Comparison of ENCODE assay signal across 18 cellular contexts in the genomic region with DNA sequence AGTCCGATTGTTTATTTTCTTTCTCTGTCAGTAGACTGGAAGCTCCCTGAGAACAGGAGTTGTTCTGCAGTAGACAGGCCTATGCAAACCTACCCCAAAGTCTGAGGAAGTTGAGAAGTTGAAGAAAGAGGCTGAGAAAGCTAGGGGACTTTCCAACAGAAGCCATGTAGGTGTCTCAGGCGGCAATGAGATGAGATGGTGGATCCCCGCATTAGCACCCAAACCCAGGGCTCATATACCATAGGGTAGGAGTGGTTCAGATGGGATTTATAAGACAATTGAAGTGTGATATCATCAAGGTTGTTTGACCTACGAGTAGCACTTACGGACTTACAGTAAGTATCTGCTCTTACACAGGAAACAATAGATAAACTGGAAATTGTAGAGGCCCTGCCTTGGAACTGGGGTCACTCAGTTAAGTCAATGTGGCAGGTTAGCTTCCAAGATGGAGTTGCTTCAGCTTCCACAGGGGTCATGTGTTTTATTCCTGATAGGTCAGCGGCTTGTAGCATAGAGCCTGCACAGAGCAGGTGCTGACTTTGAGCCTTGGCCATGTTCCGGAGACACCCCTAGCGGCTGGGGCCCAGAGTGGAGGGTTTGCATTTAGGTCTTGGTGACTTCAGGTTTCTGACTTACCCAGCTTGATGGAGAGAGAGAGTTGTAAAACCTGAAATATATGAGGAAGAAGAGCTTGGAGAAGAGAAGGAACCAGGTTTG. TPM values are rescaled to one million over a fixed set of nuclear protein-coding genes. Genes with fewer than 3 reads are reported as not detected.
DNase-seq lines count a peak whose midpoint lies in the region; ATAC-seq and TF ChIP-seq lines count a peak whose summit lies in the region.
"Had no signal": no experiment of that assay in that cellular context is flagged by ENCODE, and none has a peak within 500 bp of the region (broad histone marks: within the 10 kb centered on the region; RNA-seq: fewer than 3 reads in every experiment).

No MANE protein-coding gene starts in this region.

- H3K9me3 Mint-ChIP-seq in activated T-cell treated with anti-CD3 and anti-CD28 coated beads, Interleukin-2, amount 50 U/mL, for 4 hours: no peaks in the 10 kb centered on the region
- H3K9me3 Mint-ChIP-seq in activated B cell treated with CpG ODN at 0.5 μM for 24 hours: peaks cover 4% of the 10 kb centered on the region
- no peaks in the 10 kb centered on the region for H3K9me3 Mint-ChIP-seq in dendritic cell treated with granulocyte-macrophage colony-stimulating factor and Interleukin-4, amounts not matched to agents 40 ng/mL and 50 ng/mL, for 4 days

- H3K27me3 Mint-ChIP-seq in activated T-cell treated with anti-CD3 and anti-CD28 coated beads, Interleukin-2, amount 50 U/mL, for 4 hours (ENCODE audit: low read depth): no peaks in the 10 kb centered on the region
- H3K27me3 Mint-ChIP-seq in activated B cell treated with CpG ODN at 0.5 μM for 24 hours: peaks cover 2% of the 10 kb centered on the region
- H3K27me3 Mint-ChIP-seq in dendritic cell treated with granulocyte-macrophage colony-stimulating factor and Interleukin-4, amounts not matched to agents 40 ng/mL and 50 ng/mL, for 4 days: no peaks in the 10 kb centered on the region

- H3K4me3 Mint-ChIP-seq in activated T-cell treated with anti-CD3 and anti-CD28 coated beads, Interleukin-2, amount 50 U/mL, for 4 hours: peak overlapping the region; percentile 3
- H3K4me3 Mint-ChIP-seq in activated B cell treated with CpG ODN at 0.5 μM for 24 hours: peak overlapping the region; percentile 53
- H3K4me3 Mint-ChIP-seq in dendritic cell treated with granulocyte-macrophage colony-stimulating factor and Interleukin-4, amounts not matched to agents 40 ng/mL and 50 ng/mL, for 4 days: no peak overlapping the region

- CTCF ChIA-PET in activated B cell treated with CpG ODN at 0.5 μM for 24 hours (lab: Charles Lee): interaction anchor here (0.9 to 5.8 kb wide), 3 partner anchors 9 to 34 kb away, joined by 3 to 120 read pairs (median 5); no protein-coding TSS in a partner anchor

- H3K27ac Mint-ChIP-seq in activated B cell treated with CpG ODN at 0.5 μM for 24 hours: peak overlapping the region; percentile 91
- H3K27ac Mint-ChIP-seq in dendritic cell treated with granulocyte-macrophage colony-stimulating factor and Interleukin-4, amounts not matched to agents 40 ng/mL and 50 ng/mL, for 4 days: peak overlapping the region; percentile 53

- TF ChIP-seq CTCF in activated B cell treated with CpG ODN at 0.5 μM for 24 hours (IDR thresholded peaks at IDR 0.05): no peak

- DNase-seq in activated T-cell treated with anti-CD3 and anti-CD28 coated beads, Interleukin-2, amount 50 U/mL, for 4 hours: no peak
- DNase-seq in activated T-cell treated with anti-CD3 and anti-CD28 coated beads, Interleukin-2, amount 50 U/mL, for 1 hour: no peak
- no peak for DNase-seq in activated B cell treated with CpG ODN at 0.5 μM for 24 hours
- DNase-seq in posterior vena cava (ENCODE audit: low spot score): peak; percentile 41
- DNase-seq in stimulated activated CD4-positive, alpha-beta T cell treated with anti-CD3 and anti-CD28 coated beads, Interleukin-12 subunit alpha, Interleukin-12 subunit beta, amount 100 ng/mL, for 4 hours: no peak
- no peak for DNase-seq in hypothalamus (lab: John Stamatoyannopoulos, UW)
- DNase-seq: GOT3; MM.1S; NCI-H146; NCI-H774; ovary; stimulated activated CD4-positive, alpha-beta T cell treated with anti-CD3 and anti-CD28 coated beads, Interleukin-1b, Interleukin-23, amount 100 ng/mL, for 48 hours; uterus had no signal

- intact Hi-C loops in activated B cell treated with CpG ODN at 0.5 μM for 24 hours (cut with micrococcal nuclease) (loop anchor here (10.0 kb wide), 2 partner anchors 523 to 1117 kb away; a partner anchor contains a TSS), posterior vena cava (cut with DNase I) (no loop called here)
- intact Hi-C loops in dendritic cell treated with granulocyte-macrophage colony-stimulating factor and Interleukin-4, amounts not matched to agents 40 ng/mL and 50 ng/mL, for 4 days (cut with micrococcal nuclease): loop anchor here (5.0 kb wide), 1 partner anchor 34 kb away; no protein-coding TSS in a partner anchor

- POLR2A ChIA-PET in activated B cell treated with CpG ODN at 0.5 μM for 24 hours (lab: Charles Lee): interaction anchor here (0.6 to 5.0 kb wide), 4 partner anchors 10 to 23 kb away, joined by 3 to 88 read pairs (median 6); no protein-coding TSS in a partner anchor

- no peak for ATAC-seq in activated T-cell treated with anti-CD3 and anti-CD28 coated beads, Interleukin-2, amount 50 U/mL, for 4 hours
- ATAC-seq in activated B cell treated with CpG ODN at 0.5 μM for 24 hours (ENCODE audit: low read depth) (no peak), HG03460 (IDR thresholded peaks at IDR 0.05; ENCODE audit: unreplicated experiment) (no peak)
- ATAC-seq: esophagus mucosa, left lung, sciatic nerve had no signal

- H3K36me3 Mint-ChIP-seq in activated T-cell treated with anti-CD3 and anti-CD28 coated beads, Interleukin-2, amount 50 U/mL, for 4 hours (ENCODE audit: insufficient read depth): peaks cover 2% of the 10 kb centered on the region
- peaks cover 19% of the 10 kb centered on the region for H3K36me3 Mint-ChIP-seq in activated B cell treated with CpG ODN at 0.5 μM for 24 hours (ENCODE audit: low read depth)
- peaks cover 12% of the 10 kb centered on the region for H3K36me3 Mint-ChIP-seq in dendritic cell treated with granulocyte-macrophage colony-stimulating factor and Interleukin-4, amounts not matched to agents 40 ng/mL and 50 ng/mL, for 4 days (ENCODE audit: low read depth)

- H3K4me1 Mint-ChIP-seq in activated T-cell treated with anti-CD3 and anti-CD28 coated beads, Interleukin-2, amount 50 U/mL, for 4 hours (ENCODE audit: low read depth): peaks cover 76% of the 10 kb centered on the region
- peaks cover 78% of the 10 kb centered on the region for H3K4me1 Mint-ChIP-seq in activated B cell treated with CpG ODN at 0.5 μM for 24 hours
- H3K4me1 Mint-ChIP-seq in dendritic cell treated with granulocyte-macrophage colony-stimulating factor and Interleukin-4, amounts not matched to agents 40 ng/mL and 50 ng/mL, for 4 days (ENCODE audit: low read depth): peaks cover 66% of the 10 kb centered on the region

RNA-seq across cellular contexts. Expression of a gene that starts 2.3 kb away (rescaled TPM):
- 100 to 1,000 TPM; 155 to 172 (median 164) TPM for total RNA-seq in activated T-cell treated with anti-CD3 and anti-CD28 coated beads, Interleukin-2, amount 50 U/mL, for 4 hours
- total RNA-seq in activated B cell treated with CpG ODN at 0.5 μM for 24 hours (161 and 182 TPM in 2 replicates), posterior vena cava (10 to 100 TPM in 1 of 2 donors, 1 to 10 TPM in 1; 5.8 to 10.5 TPM)

RNA-seq across cellular contexts. Expression of a gene that starts 44.1 kb away (rescaled TPM):
- 1 to 10 TPM; 1.2 to 2.5 (median 1.8) TPM for total RNA-seq in activated T-cell treated with anti-CD3 and anti-CD28 coated beads, Interleukin-2, amount 50 U/mL, for 4 hours
- total RNA-seq in activated B cell treated with CpG ODN at 0.5 μM for 24 hours (0.32 TPM in 1 of 2 replicates, not detected in the other), posterior vena cava (1 to 10 TPM; 1.7 to 3.0 TPM)

Comparison
In these comparisons a context has a peak if more than half of its experiments do, and no peak if none do; other contexts are left out.
1. RNA of a gene that starts 2.3 kb away (total RNA-seq): 161 to 182 TPM in activated B cell treated with CpG ODN at 0.5 μM for 24 hours and 155 to 172 TPM in activated T-cell treated with anti-CD3 and anti-CD28 coated beads, Interleukin-2, amount 50 U/mL, for 4 hours; 5.8 to 10.5 TPM in posterior vena cava; every median in the first group is over 10 times any median in the second.
2. intact Hi-C loops: an anchor here in activated B cell treated with CpG ODN at 0.5 μM for 24 hours (10.0 kb wide) and dendritic cell treated with granulocyte-macrophage colony-stimulating factor and Interleukin-4, amounts not matched to agents 40 ng/mL and 50 ng/mL, for 4 days (5.0 kb wide); none called in posterior vena cava.